In the genomic region with DNA sequence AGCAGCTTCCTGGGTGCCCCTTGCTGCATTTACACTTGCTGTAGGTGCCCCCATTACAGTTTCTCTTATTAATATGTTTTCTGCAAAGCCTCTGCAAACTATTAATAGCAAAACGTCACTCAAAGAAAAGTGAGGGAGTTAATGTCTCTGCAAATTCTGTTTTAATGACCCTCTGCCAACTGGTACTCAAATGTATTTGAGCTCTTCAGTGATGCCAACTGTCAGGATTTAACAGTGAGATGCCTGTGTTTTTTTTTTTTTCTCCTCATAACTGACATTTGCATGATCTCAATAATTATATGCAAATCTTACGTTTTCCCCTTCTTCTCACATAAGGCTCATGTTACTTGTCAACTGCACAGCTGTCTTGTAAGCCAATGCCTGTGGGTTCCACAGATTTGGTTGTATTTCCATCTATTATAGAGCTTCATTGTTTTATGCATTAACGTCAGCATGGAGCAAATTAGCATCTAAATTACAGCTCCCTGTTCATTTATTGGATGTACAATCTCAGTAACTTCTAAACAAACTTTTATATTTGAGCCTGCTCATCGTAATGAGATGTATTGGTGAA, we compare ENCODE assay signal across 22 cellular contexts. TPM values are rescaled to one million over a fixed set of nuclear protein-coding genes. Genes with fewer than 3 reads are reported as not detected.
"Had no signal": no experiment of that assay in that cellular context is flagged by ENCODE, and none has a peak within 500 bp of the region (broad histone marks: within the 10 kb centered on the region; RNA-seq: fewer than 3 reads in every experiment).

No MANE protein-coding gene starts in this region.

- H3K27ac Mint-ChIP-seq: activated CD8-positive, alpha-beta T cell treated with anti-CD3 and anti-CD28 coated beads, Interleukin-2, amount 10 ng/mL, durations not matched to agents 7 days and 5 days; activated naive CD4-positive, alpha-beta T cell treated with anti-CD3 and anti-CD28 coated beads, Interleukin-2, amount 50 U/mL, for 24 hours; T-helper 1 cell treated with Interleukin-12 subunit alpha and Interleukin-12 subunit beta and Interleukin-4 antibody, amounts not matched to agents 30 μg/mL and 1 μg/mL, for 36 hours; WTC11 had no signal

- H3K27me3 Mint-ChIP-seq: activated naive CD4-positive, alpha-beta T cell treated with anti-CD3 and anti-CD28 coated beads, Interleukin-2, amount 50 U/mL, for 24 hours had no signal

- DNase-seq: activated CD4-positive, alpha-beta T cell treated with anti-CD3 and anti-CD28 coated beads for 48 hours; activated CD4-positive, alpha-beta T cell treated with anti-CD3 and anti-CD28 coated beads, Interleukin-2, amount 50 U/mL, for 4 hours; activated CD4-positive, CD25-positive, alpha-beta regulatory T cell treated with anti-CD3 and anti-CD28 coated beads, Interleukin-2, amount 50 U/mL, for 72 hours; activated CD8-positive, alpha-beta memory T cell treated with anti-CD3 and anti-CD28 coated beads, Interleukin-2, amount 50 U/mL, for 48 hours; activated CD8-positive, alpha-beta T cell treated with anti-CD3 and anti-CD28 coated beads, Interleukin-2, amount 10 ng/mL, durations not matched to agents 7 days and 5 days; activated effector memory CD4-positive, alpha-beta T cell treated with Interleukin-2 at 50 U/mL for 16 hours; activated naive CD4-positive, alpha-beta T cell; activated T-cell treated with anti-CD3 and anti-CD28 coated beads, Interleukin-2, amount 50 U/mL, for 1 hour; aorta; central memory CD4-positive, alpha-beta T cell; KG1; NCI-H1092 treated with DMSO at 0.1 percent for 48 hours; NCI-H1417 treated with DMSO at 0.1 percent for 48 hours; NCI-H187; NCI-H2081; NCI-H345; NCI-H510A; NCI-H82; SHP77 had no signal

- H3K9me3 Mint-ChIP-seq: T-helper 1 cell treated with Interleukin-12 subunit alpha and Interleukin-12 subunit beta and Interleukin-4 antibody, amounts not matched to agents 30 μg/mL and 1 μg/mL, for 36 hours had no signal

- H3K4me1 Mint-ChIP-seq: activated naive CD4-positive, alpha-beta T cell treated with anti-CD3 and anti-CD28 coated beads, Interleukin-2, amount 50 U/mL, for 24 hours; WTC11 had no signal

- ATAC-seq: activated CD8-positive, alpha-beta T cell treated with anti-CD3 and anti-CD28 coated beads, Interleukin-2, amount 10 ng/mL, durations not matched to agents 7 days and 5 days; WTC11 had no signal

- H3K36me3 Mint-ChIP-seq: activated naive CD4-positive, alpha-beta T cell treated with anti-CD3 and anti-CD28 coated beads, Interleukin-2, amount 50 U/mL, for 24 hours; WTC11 had no signal

- H3K4me3 Mint-ChIP-seq: activated CD8-positive, alpha-beta T cell treated with anti-CD3 and anti-CD28 coated beads, Interleukin-2, amount 10 ng/mL, durations not matched to agents 7 days and 5 days; activated naive CD4-positive, alpha-beta T cell treated with anti-CD3 and anti-CD28 coated beads, Interleukin-2, amount 50 U/mL, for 24 hours; T-helper 1 cell treated with Interleukin-12 subunit alpha and Interleukin-12 subunit beta and Interleukin-4 antibody, amounts not matched to agents 30 μg/mL and 1 μg/mL, for 36 hours; WTC11 had no signal

RNA-seq across cellular contexts. Expression of a gene that starts 38.3 kb away (rescaled TPM):
- polyA plus RNA-seq: aorta had no signal
